11 cellular contexts compared by ENCODE assay signal in genomic region chr3:194314669-194315068, GRCh38. TPM values are rescaled to one million over a fixed set of nuclear protein-coding genes. Genes with fewer than 3 reads are reported as not detected.
DNase-seq lines count a peak whose midpoint lies in the region; ATAC-seq and TF ChIP-seq lines count a peak whose summit lies in the region.
"Had no signal": no experiment of that assay in that cellular context is flagged by ENCODE, and none has a peak within 500 bp of the region (broad histone marks: within the 10 kb centered on the region; RNA-seq: fewer than 3 reads in every experiment).

No MANE protein-coding gene starts in this region.

- no peak overlapping the region for H3K27ac Mint-ChIP-seq in activated naive CD4-positive, alpha-beta T cell treated with anti-CD3 and anti-CD28 coated beads, Interleukin-2, amount 10 ng/mL, durations not matched to agents 7 days and 5 days
- H3K27ac Mint-ChIP-seq in mesothelial cell of epicardium, result peak overlapping the region; percentile 86

- intact Hi-C loops in thyroid gland (cut with DNase I), result loop anchor here (5.0 kb wide), 3 partner anchors 177 to 652 kb away; partner anchors contain the start of gene HES1

- WGBS in thyroid gland, 2 donors, result 80 to 88% methylated on average over 10 of the region's 10 CpGs

- H3K36me3 Mint-ChIP-seq in activated naive CD4-positive, alpha-beta T cell treated with anti-CD3 and anti-CD28 coated beads, Interleukin-2, amount 10 ng/mL, durations not matched to agents 7 days and 5 days, result peaks cover 16% of the 10 kb centered on the region
- no peaks in the 10 kb centered on the region for H3K36me3 Mint-ChIP-seq in mesothelial cell of epicardium

- H3K9me3 Mint-ChIP-seq in activated naive CD4-positive, alpha-beta T cell treated with anti-CD3 and anti-CD28 coated beads, Interleukin-2, amount 10 ng/mL, durations not matched to agents 7 days and 5 days, result peaks cover 20% of the 10 kb centered on the region
- H3K9me3 Mint-ChIP-seq in mesothelial cell of epicardium, result peaks cover 9% of the 10 kb centered on the region

- H3K27ac ChIP-seq in thyroid gland, result peak overlapping the region in 1 of 3 donors; percentile 66

- H3K36me3 ChIP-seq in adipocyte (ENCODE audit: control insufficient read depth, insufficient read depth, low read length, severe bottlenecking) (no peaks in the 10 kb centered on the region), thyroid gland (no peaks in the 10 kb centered on the region)
- H3K36me3 ChIP-seq: MG63 had no signal

- H3K9me3 ChIP-seq in adipocyte (ENCODE audit: control insufficient read depth, low read length) (peaks cover 18% of the 10 kb centered on the region), thyroid gland (no peaks in the 10 kb centered on the region)

- no peak for ATAC-seq in HG03460 (IDR thresholded peaks at IDR 0.05; ENCODE audit: unreplicated experiment)

- H3K4me3 Mint-ChIP-seq in activated naive CD4-positive, alpha-beta T cell treated with anti-CD3 and anti-CD28 coated beads, Interleukin-2, amount 10 ng/mL, durations not matched to agents 7 days and 5 days, result peak overlapping the region; percentile 64
- peak overlapping the region; percentile 58 for H3K4me3 Mint-ChIP-seq in mesothelial cell of epicardium

- H3K27me3 Mint-ChIP-seq in activated naive CD4-positive, alpha-beta T cell treated with anti-CD3 and anti-CD28 coated beads, Interleukin-2, amount 10 ng/mL, durations not matched to agents 7 days and 5 days, result peaks cover 46% of the 10 kb centered on the region
- no peaks in the 10 kb centered on the region for H3K27me3 Mint-ChIP-seq in mesothelial cell of epicardium (ENCODE audit: low read depth)

- peaks cover 62% of the 10 kb centered on the region for H3K4me1 Mint-ChIP-seq in activated naive CD4-positive, alpha-beta T cell treated with anti-CD3 and anti-CD28 coated beads, Interleukin-2, amount 10 ng/mL, durations not matched to agents 7 days and 5 days
- peaks cover 60% of the 10 kb centered on the region for H3K4me1 Mint-ChIP-seq in mesothelial cell of epicardium

- H3K4me1 ChIP-seq in adipocyte (ENCODE audit: control insufficient read depth, insufficient read depth, low read length) (peaks cover 33% of the 10 kb centered on the region), thyroid gland (peaks cover 21 to 46% of the 10 kb centered on the region in 2 donors)

- no peak for TF ChIP-seq CTCF in mesothelial cell of epicardium (IDR thresholded peaks at IDR 0.05; ENCODE audit: unreplicated experiment)
- no peak for TF ChIP-seq CTCF in thyroid gland (IDR thresholded peaks at IDR 0.05)
- no peak for TF ChIP-seq CTCF in GM10266 (IDR thresholded peaks at IDR 0.05; ENCODE audit: control insufficient read depth, insufficient read depth, low read depth, missing control alignments)

- H3K27me3 ChIP-seq in adipocyte (replicated peaks; ENCODE audit: control insufficient read depth, insufficient read depth, low read length), result peaks cover 25% of the 10 kb centered on the region
- H3K27me3 ChIP-seq in thyroid gland, result no peaks in the 10 kb centered on the region
- H3K27me3 ChIP-seq: MG63 had no signal

- CTCF ChIA-PET in activated naive CD4-positive, alpha-beta T cell treated with anti-CD3 and anti-CD28 coated beads, Interleukin-2, amount 10 ng/mL, durations not matched to agents 7 days and 5 days (lab: Charles Lee), result interaction anchor here (0.5 to 5.1 kb wide), 6 partner anchors 10 to 533 kb away, joined by 3 to 70 read pairs (median 4); no protein-coding TSS in a partner anchor

- peak overlapping the region; percentile 68 for H3K4me3 ChIP-seq in adipocyte (ENCODE audit: low read length)
- no peak overlapping the region for H3K4me3 ChIP-seq in thyroid gland (replicated peaks in 1 of 3)

- peak overlapping the region; percentile 50 for H3K9ac ChIP-seq in adipocyte (ENCODE audit: low read length)

- no peak for DNase-seq in activated naive CD4-positive, alpha-beta T cell treated with anti-CD3 and anti-CD28 coated beads, Interleukin-2, amount 10 ng/mL, durations not matched to agents 7 days and 5 days
- no peak for DNase-seq in activated naive CD4-positive, alpha-beta T cell treated with anti-CD3 and anti-CD28 coated beads, Interleukin-2, amount 50 U/mL, for 16 hours
- DNase-seq in adipocyte (ENCODE audit: low read depth) (no peak), mesothelial cell of epicardium (ENCODE audit: low spot score in 2 of 2, unreplicated experiment in 2 of 2) (no peak), thyroid gland (peak; percentile 43 to 49), NCI-H524 (lab: John Stamatoyannopoulos, UW) (no peak), GM10266 (ENCODE audit: extremely low spot score) (no peak)

- no peak for TF ChIP-seq POLR2A in thyroid gland (IDR thresholded peaks at IDR 0.05)

RNA-seq across cellular contexts. Expression of gene CPN2, which starts 36.5 kb away (rescaled TPM):
- not detected in 3 replicates for total RNA-seq in mesothelial cell of epicardium
- not detected for total RNA-seq in thyroid gland
- total RNA-seq: kidney epithelial cell, right cardiac atrium had no signal

RNA-seq across cellular contexts. Expression of gene LRRC15, which starts 54.9 kb away (rescaled TPM):
- 0.05 TPM in 1 of 3 replicates, not detected in the others for total RNA-seq in mesothelial cell of epicardium
- total RNA-seq in thyroid gland, result 1 to 10 TPM in 3 of 4 donors, under 1 TPM in 1; 0.79 to 6.7 (median 1.4) TPM
- total RNA-seq: kidney epithelial cell had no signal

Comparison
In these comparisons a context has a peak if more than half of its experiments do, and no peak if none do; other contexts are left out.
1. DNase-seq: peak in thyroid gland (2 of 2); none in activated naive CD4-positive, alpha-beta T cell treated with anti-CD3 and anti-CD28 coated beads, Interleukin-2, amount 10 ng/mL, durations not matched to agents 7 days and 5 days (single experiment), activated naive CD4-positive, alpha-beta T cell treated with anti-CD3 and anti-CD28 coated beads, Interleukin-2, amount 50 U/mL, for 16 hours (single experiment), adipocyte (single experiment), mesothelial cell of epicardium (0 of 2), NCI-H524 (0 of 2) and GM10266 (single experiment).